10 cellular contexts compared by ENCODE assay signal in the genomic region with DNA sequence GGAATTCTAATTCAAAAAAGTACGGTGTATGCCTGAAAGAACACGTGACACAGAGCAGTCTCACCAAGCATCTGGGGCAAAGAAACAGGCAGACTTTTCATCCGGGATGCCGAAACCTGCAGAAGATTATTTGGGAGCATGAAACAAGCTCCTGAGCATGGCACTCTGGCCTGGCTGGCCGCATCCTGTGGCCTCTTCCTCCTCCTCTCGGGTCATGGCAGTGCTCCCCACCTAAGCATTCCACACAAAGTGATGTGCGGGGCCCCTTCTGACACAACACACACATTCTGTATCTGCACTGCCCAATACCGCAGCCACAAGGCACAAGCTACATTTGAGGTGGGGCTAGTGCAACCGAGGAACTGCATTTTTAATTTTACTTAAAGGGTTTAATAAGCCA.
"Had no signal": no experiment of that assay in that cellular context is flagged by ENCODE, and none has a peak within 500 bp of the region (broad histone marks: within the 10 kb centered on the region; RNA-seq: fewer than 3 reads in every experiment).

No MANE protein-coding gene starts in this region.

- H3K9me3 ChIP-seq: HAP-1 had no signal

- FAIRE-seq: H54 had no signal

- H3K36me3 ChIP-seq: HAP-1 had no signal

- H3K9ac ChIP-seq: GM23248 had no signal

- H3K4me2 ChIP-seq: GM23338 had no signal

- H3K4me1 ChIP-seq: HAP-1 had no signal

- DNase-seq: GM23248, GOT3, H7, H9, HCEC 1CT, HFFc6 had no signal

- ATAC-seq: GM23338, HCT116 had no signal

- H3K27ac ChIP-seq: GM23248 had no signal

- H3K4me3 ChIP-seq: GM23248, GM23338, HAP-1 had no signal

- H2AFZ ChIP-seq: GM23248, GM23338 had no signal
